21 cellular contexts compared by ENCODE assay signal in the genomic region with DNA sequence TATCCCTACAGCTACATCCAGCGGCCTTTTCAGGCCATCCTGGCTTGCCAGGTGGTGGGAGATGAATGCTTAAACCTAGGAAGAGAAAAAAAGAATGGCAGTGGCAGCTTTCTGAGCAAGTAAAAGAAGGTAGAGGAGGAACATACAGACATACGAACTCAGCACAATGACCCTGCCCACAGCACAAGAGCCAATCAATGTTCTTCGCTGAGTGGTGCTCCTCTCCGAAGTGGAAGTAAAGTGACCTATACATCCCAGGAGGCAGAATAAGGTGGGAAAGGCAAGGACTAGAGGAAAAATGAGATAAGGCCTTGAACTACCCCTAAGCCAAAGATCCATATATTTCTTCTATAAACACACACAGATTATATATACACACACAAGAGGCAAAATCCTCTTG. TPM values are rescaled to one million over a fixed set of nuclear protein-coding genes. Genes with fewer than 3 reads are reported as not detected.
DNase-seq lines count a peak whose midpoint lies in the region; ATAC-seq, FAIRE-seq and TF ChIP-seq lines count a peak whose summit lies in the region.
"Had no signal": no experiment of that assay in that cellular context is flagged by ENCODE, and none has a peak within 500 bp of the region (broad histone marks: within the 10 kb centered on the region; RNA-seq: fewer than 3 reads in every experiment).

No MANE protein-coding gene starts in this region.

- no peak overlapping the region for H2BK12ac ChIP-seq in trophoblast cell (ENCODE audit: low read length)

- TF ChIP-seq POLR2A in esophagus muscularis mucosa (IDR thresholded peaks at IDR 0.05; ENCODE audit: low read depth) = no peak

- no peak for ATAC-seq in left cardiac atrium
- ATAC-seq: A549; GM12878; stimulated activated effector memory CD8-positive, alpha-beta T cell treated with anti-CD3 and anti-CD28 coated beads, Interleukin-12 subunit alpha, Interleukin-12 subunit beta, amount 100 ng/mL, for 72 hours had no signal

- FAIRE-seq in urothelium cell line (lab: Jason Lieb, UNC) = no peak
- FAIRE-seq: A549, astrocyte, GM12878, HTR-8/SVneo had no signal

- peak overlapping the region; percentile 78 for H2AFZ ChIP-seq in trophoblast cell (ENCODE audit: insufficient read depth, low read length, poor library complexity)

- H3K9me3 ChIP-seq in left ventricle myocardium inferior (replicated peaks) = no peaks in the 10 kb centered on the region
- no peaks in the 10 kb centered on the region for H3K9me3 ChIP-seq in esophagus muscularis mucosa
- no peaks in the 10 kb centered on the region for H3K9me3 ChIP-seq in trophoblast cell (ENCODE audit: insufficient read depth, low read depth, low read length)
- H3K9me3 ChIP-seq: A549, tibial nerve had no signal

- H3K18ac ChIP-seq in trophoblast cell (ENCODE audit: low read length) = no peak overlapping the region

- no peak overlapping the region for H3K4ac ChIP-seq in trophoblast cell (ENCODE audit: low read depth, low read length)

- no peak overlapping the region for H3K23ac ChIP-seq in trophoblast cell (ENCODE audit: low read length)

- no peak overlapping the region for H2AK5ac ChIP-seq in trophoblast cell (ENCODE audit: low read length)

- H3K4me2 ChIP-seq in trophoblast cell (ENCODE audit: low read length) = no peak overlapping the region

- no peak overlapping the region for H2BK5ac ChIP-seq in trophoblast cell (ENCODE audit: low read depth, low read length, poor library complexity)

- H3K9ac ChIP-seq in trophoblast cell (ENCODE audit: low read length) = no peak overlapping the region

- H3K4me3 ChIP-seq in left ventricle myocardium inferior = no peak overlapping the region
- no peak overlapping the region for H3K4me3 ChIP-seq in esophagus muscularis mucosa
- H3K4me3 ChIP-seq in trophoblast cell (ENCODE audit: low read depth, low read length) = no peak overlapping the region
- H3K4me3 ChIP-seq: A549, GM12878, tibial nerve had no signal

- intact Hi-C loops in left ventricle myocardium inferior (cut with micrococcal nuclease) (no loop called here), left cardiac atrium (cut with DNase I) (no loop called here), esophagus muscularis mucosa (cut with DNase I) (no loop called here)

- TF ChIP-seq EP300 in esophagus muscularis mucosa (IDR thresholded peaks at IDR 0.05) = no peak

- no peak overlapping the region for H2BK120ac ChIP-seq in trophoblast cell (ENCODE audit: insufficient read depth, low read length, poor library complexity)

- 67% methylated on average over 4 of the region's 4 CpGs for WGBS in esophagus muscularis mucosa
- no CpG with 5 or more reads among the region's 4 CpGs for WGBS in trophoblast cell (ENCODE audit: extremely low coverage, insufficient coverage, insufficient read length)

- H4K8ac ChIP-seq in trophoblast cell (ENCODE audit: low read depth, low read length) = no peak overlapping the region

- H3K27ac ChIP-seq in left ventricle myocardium inferior (replicated peaks) (peak overlapping the region; percentile 88), esophagus muscularis mucosa (replicated peaks in 1 of 4) (peak overlapping the region; percentile 73 to 88 (median 79)), trophoblast cell (ENCODE audit: low read depth, low read length) (no peak overlapping the region)

- H3K27me3 ChIP-seq in left ventricle myocardium inferior (ENCODE audit: low read depth) (no peaks in the 10 kb centered on the region), esophagus muscularis mucosa (no peaks in the 10 kb centered on the region), trophoblast cell (ENCODE audit: insufficient read depth, low read length) (no peaks in the 10 kb centered on the region)
- H3K27me3 ChIP-seq: tibial nerve had no signal

- DNase-seq in left ventricle myocardium inferior (no peak), left cardiac atrium (no peak), esophagus muscularis mucosa (ENCODE audit: extremely low spot score) (no peak), trophoblast cell (no peak), NCI-H2029 treated with DMSO at 0.1 percent for 48 hours (lab: John Stamatoyannopoulos, UW) (no peak), NCI-H2029 (lab: John Stamatoyannopoulos, UW) (no peak), urothelium cell line (ENCODE audit: low spot score) (no peak)
- DNase-seq in activated CD4-positive, alpha-beta T cell treated with anti-CD3 and anti-CD28 coated beads for 4 hours = no peak
- DNase-seq: activated CD4-positive, alpha-beta T cell treated with anti-CD3 and anti-CD28 coated beads, Interleukin-2, amount 50 U/mL, for 48 hours; activated naive CD4-positive, alpha-beta T cell treated with anti-CD3 and anti-CD28 coated beads for 36 hours; DMS153; H7; Karpas-422; NCI-H1092 treated with DMSO at 0.1 percent for 48 hours; NCI-H524 treated with DMSO at 0.1 percent for 48 hours had no signal

- no peak overlapping the region for H3K14ac ChIP-seq in trophoblast cell (ENCODE audit: low read length)

- H4K91ac ChIP-seq in trophoblast cell (ENCODE audit: low read depth, low read length) = no peak overlapping the region

- no peaks in the 10 kb centered on the region for H3K79me1 ChIP-seq in trophoblast cell (ENCODE audit: low read length)

- H3K4me1 ChIP-seq in left ventricle myocardium inferior (peaks cover 90% of the 10 kb centered on the region), esophagus muscularis mucosa (peaks cover 56 to 100% (median 91%) of the 10 kb centered on the region in 4 donors), trophoblast cell (ENCODE audit: control insufficient read depth in 1 of 2, insufficient read depth in 2 of 2, low read length in 2 of 2) (no peaks in the 10 kb centered on the region)

- no peak for TF ChIP-seq CTCF in left ventricle myocardium inferior (IDR thresholded peaks at IDR 0.05; ENCODE audit: borderline replicate concordance)
- no peak for TF ChIP-seq CTCF in esophagus muscularis mucosa (IDR thresholded peaks at IDR 0.05)

- H4K12ac ChIP-seq in trophoblast cell (ENCODE audit: low read depth, low read length) = no peak overlapping the region

- H3K36me3 ChIP-seq in left ventricle myocardium inferior (no peaks in the 10 kb centered on the region), esophagus muscularis mucosa (no peaks in the 10 kb centered on the region), trophoblast cell (ENCODE audit: control insufficient read depth in 1 of 2, insufficient read depth in 2 of 2, low read length in 2 of 2) (no peaks in the 10 kb centered on the region)
- H3K36me3 ChIP-seq: tibial nerve had no signal

- no peaks in the 10 kb centered on the region for H3K79me2 ChIP-seq in trophoblast cell (ENCODE audit: control insufficient read depth, insufficient read depth, low read length, poor library complexity)

RNA-seq across cellular contexts. Expression of a gene that starts 28.7 kb away (rescaled TPM):
- total RNA-seq in left ventricle myocardium inferior (28.2 TPM), left cardiac atrium (10 to 100 TPM; 24.0 to 31.1 TPM), esophagus muscularis mucosa (10 to 100 TPM; 18.9 to 29.1 (median 23.3) TPM)
- 2.9 and 3.4 TPM in 2 replicates for polyA plus RNA-seq in trophoblast cell (2013)
